In the genomic region with DNA sequence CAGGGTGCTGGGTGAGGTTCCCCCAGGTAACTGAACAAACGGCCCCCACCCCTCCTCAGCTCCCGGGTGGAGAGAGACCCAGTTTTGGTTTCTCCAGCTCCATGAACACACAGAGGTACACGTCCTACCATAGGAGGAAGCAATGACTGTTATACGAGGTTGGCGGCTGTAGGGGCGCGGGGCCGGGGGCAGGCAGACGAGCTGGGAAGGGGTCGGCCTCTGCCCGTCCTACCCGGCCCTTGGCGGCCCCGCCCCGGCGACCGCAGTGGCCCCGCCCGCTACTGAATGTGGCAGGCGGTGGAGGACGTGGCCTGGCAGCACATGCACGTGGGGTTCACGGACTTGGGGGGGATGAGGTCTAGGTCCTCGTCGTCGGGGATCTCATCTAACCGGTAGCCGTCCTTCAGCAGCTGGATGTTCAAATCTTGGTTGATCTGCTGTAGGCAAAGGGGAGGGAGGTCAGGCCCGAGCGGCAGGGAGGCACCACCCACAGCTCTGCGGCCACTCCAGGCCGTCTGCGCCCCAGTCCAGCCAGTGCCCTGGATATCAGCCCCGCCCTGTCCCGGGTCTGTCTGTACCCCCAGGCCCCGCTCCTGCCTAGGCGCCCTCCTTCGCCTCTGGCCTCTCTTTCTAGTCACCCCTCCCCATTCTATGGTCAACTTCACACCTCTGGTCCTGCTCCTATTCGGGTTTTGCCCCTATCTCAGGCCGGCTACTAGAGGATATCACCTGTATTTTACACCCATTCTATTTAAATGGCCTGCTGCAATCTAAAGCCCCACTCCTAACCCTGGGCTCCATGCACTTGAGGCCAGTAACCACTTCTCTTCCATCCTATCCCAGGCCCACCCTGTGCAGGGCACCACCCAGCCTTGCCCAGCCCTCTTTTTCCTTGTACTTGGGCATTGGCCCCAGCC, we compare ENCODE assay signal across 23 cellular contexts. TPM values are rescaled to one million over a fixed set of nuclear protein-coding genes. Genes with fewer than 3 reads are reported as not detected.
"Had no signal": no experiment of that assay in that cellular context is flagged by ENCODE, and none has a peak within 500 bp of the region (broad histone marks: within the 10 kb centered on the region; RNA-seq: fewer than 3 reads in every experiment).

No MANE protein-coding gene starts in this region.

- H3K4me1 ChIP-seq: SJSA1 had no signal

- H3K4me3 ChIP-seq: MG63, SJSA1, SK-N-MC had no signal

- DNase-seq: Karpas-422, KG1, MG63, NCI-H1092, NCI-H1105 treated with DMSO at 0.1 percent for 48 hours, NCI-H1417 treated with DMSO at 0.1 percent for 48 hours, NCI-H146, NCI-H1694 treated with DMSO at 0.1 percent for 48 hours, NCI-H1930, NCI-H2081, NCI-H2171, NCI-H226, NCI-H446, NCI-H510A, NCI-H524 treated with DMSO at 0.1 percent for 48 hours, NCI-H69, NCI-H774, Right ventricle myocardium superior, RPMI8226, SIG-M5 had no signal

- H3K27me3 ChIP-seq: MG63, SJSA1 had no signal

- H3K27ac ChIP-seq: HL-60, SJSA1, SK-N-MC had no signal

- H3K9me3 ChIP-seq: MG63, SJSA1 had no signal

RNA-seq across cellular contexts. Expression of a gene that starts 57.7 kb away (rescaled TPM):
- total RNA-seq: Right ventricle myocardium superior, SJSA1 had no signal
